In the genomic region with DNA sequence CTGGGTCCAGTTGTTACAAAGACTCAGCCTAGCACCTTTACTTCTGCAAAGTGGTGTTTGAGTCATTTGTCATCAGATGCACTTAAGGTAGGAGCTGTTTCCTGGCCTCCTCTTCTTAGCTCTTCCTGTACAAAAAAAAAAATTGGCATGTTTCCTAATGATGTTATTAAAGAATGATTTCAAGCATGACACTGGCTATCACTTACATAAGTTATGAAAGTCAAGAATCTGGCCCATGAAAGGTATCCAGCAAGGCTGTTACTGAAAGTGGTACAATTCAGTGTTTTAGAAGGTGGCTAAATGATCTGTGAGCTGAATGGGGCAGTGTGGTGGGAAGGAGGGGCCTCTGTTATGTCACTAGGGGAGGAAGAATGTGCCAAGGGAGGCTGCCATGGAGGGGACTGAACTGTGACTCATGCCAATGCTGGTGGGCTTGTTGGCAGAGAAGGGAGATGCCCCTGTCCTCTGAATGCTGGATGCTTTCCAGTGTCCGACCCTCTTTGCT, we compare ENCODE assay signal across 11 cellular contexts.
A peak's percentile ranks its signal among the peaks of the same experiment; 100 is the strongest.
DNase-seq lines count a peak whose midpoint lies in the region; ATAC-seq, FAIRE-seq and TF ChIP-seq lines count a peak whose summit lies in the region.
"Had no signal": no experiment of that assay in that cellular context is flagged by ENCODE, and none has a peak within 500 bp of the region (broad histone marks: within the 10 kb centered on the region; RNA-seq: fewer than 3 reads in every experiment).

No MANE protein-coding gene starts in this region.

- intact Hi-C loops in pancreas (cut with DNase I): no loop called here

- H3K9me3 Mint-ChIP-seq in activated naive CD8-positive, alpha-beta T cell treated with anti-CD3 and anti-CD28 coated beads, Interleukin-2, amount 50 U/mL, for 24 hours: peaks cover 7% of the 10 kb centered on the region

- no peaks in the 10 kb centered on the region for H3K27me3 Mint-ChIP-seq in activated naive CD8-positive, alpha-beta T cell treated with anti-CD3 and anti-CD28 coated beads, Interleukin-2, amount 50 U/mL, for 24 hours

- H3K4me3 ChIP-seq in fibroblast of pulmonary artery (replicated peaks; ENCODE audit: low read depth, low read length) (no peak overlapping the region), pancreas (no peak overlapping the region)

- WGBS in pancreas, 2 donors: 55 to 56% methylated on average over 1 of the region's 1 CpG

- no peaks in the 10 kb centered on the region for H3K27me3 ChIP-seq in pancreas

- TF ChIP-seq CTCF in fibroblast of pulmonary artery (IDR thresholded peaks at IDR 0.05; ENCODE audit: low read length, missing control alignments) (no peak), pancreas (IDR thresholded peaks at IDR 0.05) (no peak)

- H3K9me3 ChIP-seq in pancreas: no peaks in the 10 kb centered on the region

- FAIRE-seq in RCC 7860 (lab: Jason Lieb, UNC) (no peak), pancreas (lab: Jason Lieb, UNC) (no peak)

- H3K36me3 Mint-ChIP-seq in activated naive CD8-positive, alpha-beta T cell treated with anti-CD3 and anti-CD28 coated beads, Interleukin-2, amount 50 U/mL, for 24 hours (ENCODE audit: low read depth): no peaks in the 10 kb centered on the region

- peaks cover 0 to 5% (median 0%) of the 10 kb centered on the region in 3 donors for H3K4me1 ChIP-seq in pancreas

- H3K27ac Mint-ChIP-seq in activated naive CD8-positive, alpha-beta T cell treated with anti-CD3 and anti-CD28 coated beads, Interleukin-2, amount 50 U/mL, for 24 hours: no peak overlapping the region
- H3K27ac Mint-ChIP-seq: activated T-cell treated with anti-CD3 and anti-CD28 coated beads, Interleukin-2, amount 50 U/mL, for 24 hours had no signal

- ATAC-seq in pancreas (peak; percentile 38 to 71 (median 67)), HG02970 (IDR thresholded peaks at IDR 0.05; ENCODE audit: low FRiP score, unreplicated experiment) (no peak), HG02852 (IDR thresholded peaks at IDR 0.05; ENCODE audit: unreplicated experiment) (no peak), GM21529 (IDR thresholded peaks at IDR 0.05; ENCODE audit: unreplicated experiment) (no peak)
- no peak for ATAC-seq in activated naive CD8-positive, alpha-beta T cell treated with anti-CD3 and anti-CD28 coated beads, Interleukin-2, amount 50 U/mL, for 24 hours

- in situ Hi-C loops in G401 (cut with HindIII; ENCODE audit: low sequenced_read_pairs): no loop called here

- H3K4me1 Mint-ChIP-seq in activated naive CD8-positive, alpha-beta T cell treated with anti-CD3 and anti-CD28 coated beads, Interleukin-2, amount 50 U/mL, for 24 hours: no peaks in the 10 kb centered on the region

- DNase-seq in G401 (ENCODE audit: low spot score) (peak; percentile 33), RCC 7860 (ENCODE audit: low spot score) (peak; percentile 41), fibroblast of pulmonary artery (ENCODE audit: low read depth) (peak; percentile 21), pancreas (peak in 2 of 6 donors; percentile 20 to 27)
- DNase-seq in activated naive CD8-positive, alpha-beta T cell treated with anti-CD3 and anti-CD28 coated beads, Interleukin-2, amount 50 U/mL, for 24 hours: no peak
- DNase-seq: activated T-cell treated with anti-CD3 and anti-CD28 coated beads, Interleukin-2, amount 50 U/mL, for 24 hours; MV-4-11; stimulated activated CD4-positive, alpha-beta T cell treated with anti-CD3 and anti-CD28 coated beads, Interleukin-2, amount 100 ng/mL, for 24 hours had no signal

- H3K36me3 ChIP-seq in pancreas: no peaks in the 10 kb centered on the region

- H3K27ac ChIP-seq in pancreas: peak overlapping the region in 3 of 4 donors; percentile 10 to 67 (median 44)

- no peak overlapping the region for H3K4me3 Mint-ChIP-seq in activated naive CD8-positive, alpha-beta T cell treated with anti-CD3 and anti-CD28 coated beads, Interleukin-2, amount 50 U/mL, for 24 hours
- H3K4me3 Mint-ChIP-seq: activated T-cell treated with anti-CD3 and anti-CD28 coated beads, Interleukin-2, amount 50 U/mL, for 24 hours had no signal

Comparison
In these comparisons a context has a peak if more than half of its experiments do, and no peak if none do; other contexts are left out.
1. ATAC-seq: peak in pancreas (4 of 4); none in HG02970 (single experiment), HG02852 (single experiment), activated naive CD8-positive, alpha-beta T cell treated with anti-CD3 and anti-CD28 coated beads, Interleukin-2, amount 50 U/mL, for 24 hours (single experiment) and GM21529 (single experiment).